ENCODE assay signal across 9 cellular contexts in the genomic region with DNA sequence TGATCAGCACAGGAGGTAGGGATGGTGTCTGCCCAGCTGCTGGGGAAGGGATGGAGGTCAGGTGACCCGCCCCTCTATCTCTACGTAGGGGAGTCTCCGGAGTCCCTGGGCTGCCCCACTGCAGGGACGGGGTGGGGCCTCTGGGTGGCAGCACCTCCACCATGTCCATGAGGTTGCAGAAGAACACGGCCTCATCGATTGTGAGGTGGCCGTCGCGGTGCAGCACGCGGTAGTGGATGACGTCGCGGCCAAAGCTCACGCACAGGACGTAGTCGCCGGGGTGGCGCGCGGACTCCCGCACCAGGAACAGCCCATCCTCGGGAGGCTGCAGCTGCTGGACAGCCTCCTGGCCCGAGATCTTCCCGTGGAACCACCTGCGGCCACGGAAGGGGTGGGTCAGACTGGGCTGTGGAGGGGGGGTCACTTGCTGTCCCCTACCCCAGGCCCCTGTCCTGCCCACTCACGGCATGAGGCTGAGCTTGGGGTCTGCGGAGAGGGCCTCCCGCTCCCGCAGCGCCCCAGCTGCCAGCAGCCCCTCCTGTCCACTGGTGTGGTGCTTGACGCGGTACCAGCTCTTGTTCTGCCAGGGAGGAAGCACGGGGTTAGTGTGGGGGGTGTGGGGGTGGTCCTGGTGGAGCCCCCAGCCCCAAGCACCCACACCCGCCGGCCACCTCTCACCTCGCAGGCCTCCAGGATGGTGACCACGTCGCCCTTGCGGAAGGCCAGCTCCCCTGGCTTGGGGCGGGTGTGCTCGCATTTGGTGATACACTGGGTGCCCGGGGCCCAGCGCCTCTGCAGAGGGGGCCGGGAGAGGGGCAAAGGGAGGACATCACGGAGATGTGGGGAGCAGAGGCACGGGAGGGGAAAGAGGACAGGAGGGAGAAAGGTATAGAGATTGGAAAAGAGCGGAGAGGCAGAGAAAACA. TPM values are rescaled to one million over a fixed set of nuclear protein-coding genes. Genes with fewer than 3 reads are reported as not detected.
DNase-seq lines count a peak whose midpoint lies in the region; ATAC-seq and TF ChIP-seq lines count a peak whose summit lies in the region.
"Had no signal": no experiment of that assay in that cellular context is flagged by ENCODE, and none has a peak within 500 bp of the region (broad histone marks: within the 10 kb centered on the region; RNA-seq: fewer than 3 reads in every experiment).

No MANE protein-coding gene starts in this region.

- CTCF ChIA-PET in RWPE1 (lab: Yijun Ruan, JAX) = interaction anchor here (0.5 to 0.8 kb wide), 2 partner anchors 12 to 65 kb away, joined by 3 read pairs; no protein-coding TSS in a partner anchor

- no peaks in the 10 kb centered on the region for H3K36me3 ChIP-seq in neutrophil

- H3K4me1 ChIP-seq in neutrophil (ENCODE audit: control insufficient read depth in 1 of 2, insufficient read depth in 1 of 2, low read depth in 1 of 2, low read length in 1 of 2) = peaks cover 13 to 15% of the 10 kb centered on the region in 2 experiments

- H3K27ac Mint-ChIP-seq in activated naive CD8-positive, alpha-beta T cell treated with anti-CD3 and anti-CD28 coated beads, Interleukin-2, amount 10 ng/mL, durations not matched to agents 7 days and 5 days = no peak overlapping the region

- POLR2A ChIA-PET in RWPE1 (lab: Yijun Ruan, JAX; ENCODE audit: low non-redundant PET) = interaction anchor here (0.7 kb wide), 1 partner anchor 94 kb away, joined by 3 read pairs; no protein-coding TSS in a partner anchor
- POLR2A ChIA-PET in activated naive CD8-positive, alpha-beta T cell treated with anti-CD3 and anti-CD28 coated beads, Interleukin-2, amount 10 ng/mL, durations not matched to agents 7 days and 5 days (lab: Charles Lee) = interaction anchor here (0.6 to 1.5 kb wide), 3 partner anchors 13 to 305 kb away, joined by 4 to 6 read pairs (median 4); no protein-coding TSS in a partner anchor

- no peak overlapping the region for H3K27ac ChIP-seq in RWPE1
- H3K27ac ChIP-seq in neutrophil = no peak overlapping the region

- H3K4me3 ChIP-seq in neutrophil (ENCODE audit: low read depth in 1 of 2, low read length in 1 of 2) = no peak overlapping the region

- peaks cover 10% of the 10 kb centered on the region for H3K9me3 Mint-ChIP-seq in activated naive CD8-positive, alpha-beta T cell treated with anti-CD3 and anti-CD28 coated beads, Interleukin-2, amount 10 ng/mL, durations not matched to agents 7 days and 5 days

- DNase-seq in DMS53 (lab: John Stamatoyannopoulos, UW) (peak; percentile 67), RWPE1 (ENCODE audit: low spot score) (peak; percentile 18), SKM-1 (lab: John Stamatoyannopoulos, UW; ENCODE audit: unreplicated experiment) (no peak), NCI-H524 treated with DMSO at 0.1 percent for 48 hours (lab: John Stamatoyannopoulos, UW) (no peak), omental fat pad (ENCODE audit: low spot score) (no peak)
- DNase-seq in activated naive CD8-positive, alpha-beta T cell treated with anti-CD3 and anti-CD28 coated beads, Interleukin-2, amount 10 ng/mL, durations not matched to agents 7 days and 5 days = peak; percentile 55

- TF ChIP-seq CTCF in RWPE1 (conservative IDR thresholded peaks at IDR 0.05; ENCODE audit: low read depth) (no peak), neutrophil (IDR thresholded peaks at IDR 0.05) (peak; percentile 51), omental fat pad (IDR thresholded peaks at IDR 0.05) (no peak)

- H3K4me3 Mint-ChIP-seq in activated naive CD8-positive, alpha-beta T cell treated with anti-CD3 and anti-CD28 coated beads, Interleukin-2, amount 10 ng/mL, durations not matched to agents 7 days and 5 days = peak overlapping the region; percentile 83

- H3K36me3 Mint-ChIP-seq in activated naive CD8-positive, alpha-beta T cell treated with anti-CD3 and anti-CD28 coated beads, Interleukin-2, amount 10 ng/mL, durations not matched to agents 7 days and 5 days = peaks cover 24% of the 10 kb centered on the region

- peaks cover 19% of the 10 kb centered on the region for H3K9me3 ChIP-seq in neutrophil

- peaks cover 47% of the 10 kb centered on the region for H3K27me3 ChIP-seq in neutrophil

- H3K27me3 Mint-ChIP-seq in activated naive CD8-positive, alpha-beta T cell treated with anti-CD3 and anti-CD28 coated beads, Interleukin-2, amount 10 ng/mL, durations not matched to agents 7 days and 5 days = no peaks in the 10 kb centered on the region

- peaks cover 4% of the 10 kb centered on the region for H3K4me1 Mint-ChIP-seq in activated naive CD8-positive, alpha-beta T cell treated with anti-CD3 and anti-CD28 coated beads, Interleukin-2, amount 10 ng/mL, durations not matched to agents 7 days and 5 days

- peak; percentile 19 for ATAC-seq in activated naive CD8-positive, alpha-beta T cell treated with anti-CD3 and anti-CD28 coated beads, Interleukin-2, amount 10 ng/mL, durations not matched to agents 7 days and 5 days (ENCODE audit: low read depth)
- ATAC-seq in HG03039 (IDR thresholded peaks at IDR 0.05; ENCODE audit: unreplicated experiment) (no peak), omental fat pad (ENCODE audit: low FRiP score) (no peak)

RNA-seq across cellular contexts. Expression of gene MATK, which starts 2.3 kb away (rescaled TPM):
- 10 to 100 TPM; 29.4 to 31.8 TPM for total RNA-seq in activated naive CD8-positive, alpha-beta T cell treated with anti-CD3 and anti-CD28 coated beads, Interleukin-2, amount 10 ng/mL, durations not matched to agents 7 days and 5 days
- total RNA-seq in omental fat pad = 10 to 100 TPM in 1 of 4 donors, 1 to 10 TPM in 2, under 1 TPM in 1; 0.74 to 29.3 (median 3.3) TPM
- total RNA-seq: myocyte had no signal

RNA-seq across cellular contexts. Expression of gene RAX2, which starts 11.9 kb away (rescaled TPM):
- not detected for total RNA-seq in activated naive CD8-positive, alpha-beta T cell treated with anti-CD3 and anti-CD28 coated beads, Interleukin-2, amount 10 ng/mL, durations not matched to agents 7 days and 5 days
- under 1 TPM in 1 of 4 donors, not detected in 3; 0.19 TPM for total RNA-seq in omental fat pad
- total RNA-seq: myocyte had no signal

RNA-seq across cellular contexts. Expression of gene MRPL54, which starts 21.4 kb away (rescaled TPM):
- 10 to 100 TPM; 68.9 to 73.9 TPM for total RNA-seq in activated naive CD8-positive, alpha-beta T cell treated with anti-CD3 and anti-CD28 coated beads, Interleukin-2, amount 10 ng/mL, durations not matched to agents 7 days and 5 days
- 10 to 100 TPM; 52.4 to 76.3 (median 68.0) TPM for total RNA-seq in omental fat pad

RNA-seq across cellular contexts. Expression of gene APBA3, which starts 22.4 kb away (rescaled TPM):
- 10 to 100 TPM; 54.5 to 61.9 TPM for total RNA-seq in activated naive CD8-positive, alpha-beta T cell treated with anti-CD3 and anti-CD28 coated beads, Interleukin-2, amount 10 ng/mL, durations not matched to agents 7 days and 5 days
- total RNA-seq in omental fat pad = 10 to 100 TPM; 13.5 to 24.1 (median 18.7) TPM

Comparison
In these comparisons a context has a peak if more than half of its experiments do, and no peak if none do; other contexts are left out.
1. DNase-seq: peak in DMS53 (single experiment), RWPE1 (single experiment) and activated naive CD8-positive, alpha-beta T cell treated with anti-CD3 and anti-CD28 coated beads, Interleukin-2, amount 10 ng/mL, durations not matched to agents 7 days and 5 days (single experiment); none in SKM-1 (single experiment), NCI-H524 treated with DMSO at 0.1 percent for 48 hours (single experiment) and omental fat pad (single experiment).